In the genomic region with DNA sequence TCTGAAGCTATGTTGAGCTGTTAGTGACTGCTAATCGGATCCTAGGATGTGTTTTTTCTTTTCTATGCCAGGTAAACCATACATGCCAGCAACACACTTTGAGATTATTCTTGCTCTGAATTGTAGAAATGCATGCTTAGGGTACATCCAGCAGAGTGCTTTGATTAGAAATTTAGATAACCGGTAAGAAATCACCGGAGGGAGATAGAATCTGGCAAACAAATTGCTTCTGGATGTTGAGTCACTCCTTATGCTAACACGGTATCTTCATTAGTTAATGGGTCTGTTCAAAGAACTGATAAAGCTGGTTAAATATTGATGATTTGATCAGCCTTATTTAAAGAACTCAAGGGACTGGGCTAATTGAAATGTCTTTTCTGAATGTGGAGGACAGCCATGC, we compare ENCODE assay signal across 28 cellular contexts.
"Had no signal": no experiment of that assay in that cellular context is flagged by ENCODE, and none has a peak within 500 bp of the region (broad histone marks: within the 10 kb centered on the region; RNA-seq: fewer than 3 reads in every experiment).

No MANE protein-coding gene starts in this region.

- H3K27ac ChIP-seq: brain microvascular endothelial cell, coronary artery, dorsolateral prefrontal cortex, esophagus muscularis mucosa, foreskin keratinocyte, gastroesophageal sphincter had no signal

- H3K9me3 Mint-ChIP-seq: activated CD4-positive, alpha-beta T cell treated with anti-CD3 and anti-CD28 coated beads, Interleukin-2, amount 10 ng/mL, durations not matched to agents 24 days and 14 days; activated CD8-positive, alpha-beta T cell treated with anti-CD3 and anti-CD28 coated beads for 36 hours; activated T-cell treated with anti-CD3 and anti-CD28 coated beads, Interleukin-2, amount 50 U/mL, for 4 hours; activated T-helper 17 cell treated with anti-CD3 and anti-CD28 coated beads, Interleukin-2, amount 50 U/mL, for 72 hours; central memory CD8-positive, alpha-beta T cell; dendritic cell treated with granulocyte-macrophage colony-stimulating factor and Interleukin-4, amounts not matched to agents 40 ng/mL and 50 ng/mL, for 4 days had no signal

- H3K4me1 Mint-ChIP-seq: activated CD4-positive, alpha-beta T cell treated with anti-CD3 and anti-CD28 coated beads for 36 hours; activated CD4-positive, alpha-beta T cell treated with anti-CD3 and anti-CD28 coated beads, Interleukin-2, amount 10 ng/mL, durations not matched to agents 24 days and 14 days had no signal

- DNase-seq: activated CD4-positive, alpha-beta T cell treated with anti-CD3 and anti-CD28 coated beads for 36 hours; activated CD4-positive, alpha-beta T cell treated with anti-CD3 and anti-CD28 coated beads, Interleukin-2, amount 10 ng/mL, durations not matched to agents 24 days and 14 days; activated CD4-positive, alpha-beta T cell treated with anti-CD3 and anti-CD28 coated beads, Interleukin-2, amount 50 U/mL, for 4 hours; activated CD4-positive, CD25-positive, alpha-beta regulatory T cell; activated CD4-positive, CD25-positive, alpha-beta regulatory T cell treated with anti-CD3 and anti-CD28 coated beads, Interleukin-2, amount 50 U/mL, for 72 hours; activated CD8-positive, alpha-beta memory T cell treated with anti-CD3 and anti-CD28 coated beads for 24 hours; activated CD8-positive, alpha-beta T cell treated with anti-CD3 and anti-CD28 coated beads for 36 hours; activated effector memory CD4-positive, alpha-beta T cell treated with Interleukin-2 at 50 U/mL for 16 hours; activated gamma-delta T cell treated with Interleukin-2 at 50 U/mL for 16 hours; activated naive CD4-positive, alpha-beta T cell treated with anti-CD3 and anti-CD28 coated beads, Interleukin-2, amount 50 U/mL, for 16 hours; activated naive CD4-positive, alpha-beta T cell treated with Interleukin-2 at 50 U/mL for 16 hours; activated T-cell treated with anti-CD3 and anti-CD28 coated beads, Interleukin-2, amount 50 U/mL, for 4 hours; amniotic stem cell; anterior cingulate cortex; brain microvascular endothelial cell; dorsolateral prefrontal cortex; effector memory CD4-positive, alpha-beta T cell; erythroblast; foreskin keratinocyte; head of caudate nucleus; T-helper 2 cell had no signal

- H3K4me3 Mint-ChIP-seq: activated CD4-positive, alpha-beta T cell treated with anti-CD3 and anti-CD28 coated beads for 36 hours; activated CD4-positive, alpha-beta T cell treated with anti-CD3 and anti-CD28 coated beads, Interleukin-2, amount 10 ng/mL, durations not matched to agents 24 days and 14 days; activated CD8-positive, alpha-beta T cell treated with anti-CD3 and anti-CD28 coated beads for 36 hours; activated naive CD8-positive, alpha-beta T cell; activated T-cell treated with anti-CD3 and anti-CD28 coated beads, Interleukin-2, amount 50 U/mL, for 4 hours; activated T-helper 17 cell treated with anti-CD3 and anti-CD28 coated beads, Interleukin-2, amount 50 U/mL, for 72 hours; central memory CD8-positive, alpha-beta T cell; dendritic cell treated with granulocyte-macrophage colony-stimulating factor and Interleukin-4, amounts not matched to agents 40 ng/mL and 50 ng/mL, for 4 days had no signal

- H3K36me3 ChIP-seq: brain microvascular endothelial cell, esophagus muscularis mucosa, gastroesophageal sphincter had no signal

- H3K4me3 ChIP-seq: coronary artery, dorsolateral prefrontal cortex, esophagus muscularis mucosa, gastroesophageal sphincter had no signal

- ATAC-seq: activated CD4-positive, alpha-beta T cell treated with anti-CD3 and anti-CD28 coated beads for 36 hours; activated CD8-positive, alpha-beta T cell treated with anti-CD3 and anti-CD28 coated beads for 36 hours; activated T-cell treated with anti-CD3 and anti-CD28 coated beads, Interleukin-2, amount 50 U/mL, for 4 hours; activated T-helper 17 cell treated with anti-CD3 and anti-CD28 coated beads, Interleukin-2, amount 50 U/mL, for 72 hours; foreskin keratinocyte; gastroesophageal sphincter had no signal

- H3K9me3 ChIP-seq: esophagus muscularis mucosa, gastroesophageal sphincter had no signal

- H3K27me3 ChIP-seq: brain microvascular endothelial cell, esophagus muscularis mucosa, gastroesophageal sphincter had no signal

- H3K27ac Mint-ChIP-seq: activated CD4-positive, alpha-beta T cell treated with anti-CD3 and anti-CD28 coated beads for 36 hours; activated CD4-positive, alpha-beta T cell treated with anti-CD3 and anti-CD28 coated beads, Interleukin-2, amount 10 ng/mL, durations not matched to agents 24 days and 14 days; activated CD8-positive, alpha-beta T cell treated with anti-CD3 and anti-CD28 coated beads for 36 hours; activated naive CD8-positive, alpha-beta T cell; activated T-helper 17 cell treated with anti-CD3 and anti-CD28 coated beads, Interleukin-2, amount 50 U/mL, for 72 hours; dendritic cell treated with granulocyte-macrophage colony-stimulating factor and Interleukin-4, amounts not matched to agents 40 ng/mL and 50 ng/mL, for 4 days had no signal

- H3K4me1 ChIP-seq: esophagus muscularis mucosa, foreskin keratinocyte, gastroesophageal sphincter had no signal

- H3K36me3 Mint-ChIP-seq: activated naive CD8-positive, alpha-beta T cell had no signal
